Comparison of ENCODE assay signal across 16 cellular contexts in genomic region chr7:99122762-99123161, GRCh38.
"Had no signal": no experiment of that assay in that cellular context is flagged by ENCODE, and none has a peak within 500 bp of the region (broad histone marks: within the 10 kb centered on the region; RNA-seq: fewer than 3 reads in every experiment).

No MANE protein-coding gene starts in this region.

- H3K4me3 Mint-ChIP-seq: activated naive CD4-positive, alpha-beta T cell treated with anti-CD3 and anti-CD28 coated beads for 36 hours; activated T-helper 17 cell treated with anti-CD3 and anti-CD28 coated beads, Interleukin-2, amount 50 U/mL, for 72 hours; central memory CD8-positive, alpha-beta T cell; effector memory CD8-positive, alpha-beta T cell; nephron; stimulated activated naive CD8-positive, alpha-beta T cell treated with anti-CD3 and anti-CD28 coated beads, Interleukin-15, Interleukin-2, amounts not matched to agents 100 ng/mL and 50 ng/mL, for 24 hours had no signal

- H3K4me3 ChIP-seq: body of pancreas, ovary, thyroid gland had no signal

- H3K27ac ChIP-seq: thyroid gland had no signal

- H3K27me3 ChIP-seq: body of pancreas, ovary, thyroid gland had no signal

- H3K27ac Mint-ChIP-seq: activated naive CD4-positive, alpha-beta T cell treated with anti-CD3 and anti-CD28 coated beads for 36 hours; activated T-helper 17 cell treated with anti-CD3 and anti-CD28 coated beads, Interleukin-2, amount 50 U/mL, for 72 hours; effector memory CD8-positive, alpha-beta T cell; nephron; stimulated activated naive CD8-positive, alpha-beta T cell treated with anti-CD3 and anti-CD28 coated beads, Interleukin-15, Interleukin-2, amounts not matched to agents 100 ng/mL and 50 ng/mL, for 24 hours had no signal

- DNase-seq: activated CD4-positive, alpha-beta T cell treated with anti-CD3 and anti-CD28 coated beads, Interleukin-2, amount 50 U/mL, for 1 hour; activated CD4-positive, CD25-positive, alpha-beta regulatory T cell; activated naive CD4-positive, alpha-beta T cell treated with anti-CD3 and anti-CD28 coated beads for 36 hours; activated T-cell treated with anti-CD3 and anti-CD28 coated beads for 4 hours; body of pancreas; effector memory CD8-positive, alpha-beta T cell; glutamatergic neuron; left cardiac atrium; mesendoderm; ovary; stimulated activated CD4-positive, alpha-beta T cell treated with anti-CD3 and anti-CD28 coated beads, Interleukin-4, amount 100 ng/mL, for 1 hour; thyroid gland had no signal

- H3K9me3 ChIP-seq: body of pancreas, ovary, thyroid gland had no signal

- H3K9me3 Mint-ChIP-seq: activated T-helper 17 cell treated with anti-CD3 and anti-CD28 coated beads, Interleukin-2, amount 50 U/mL, for 72 hours; central memory CD8-positive, alpha-beta T cell; effector memory CD8-positive, alpha-beta T cell had no signal

- ATAC-seq: activated T-helper 17 cell treated with anti-CD3 and anti-CD28 coated beads, Interleukin-2, amount 50 U/mL, for 72 hours; body of pancreas; effector memory CD8-positive, alpha-beta T cell had no signal

- H3K36me3 ChIP-seq: ovary, thyroid gland had no signal

- H3K27me3 Mint-ChIP-seq: activated T-helper 17 cell treated with anti-CD3 and anti-CD28 coated beads, Interleukin-2, amount 50 U/mL, for 72 hours; central memory CD8-positive, alpha-beta T cell; effector memory CD8-positive, alpha-beta T cell; stimulated activated naive CD8-positive, alpha-beta T cell treated with anti-CD3 and anti-CD28 coated beads, Interleukin-15, Interleukin-2, amounts not matched to agents 100 ng/mL and 50 ng/mL, for 24 hours had no signal
